ENCODE assay signal across 8 cellular contexts in the genomic region with DNA sequence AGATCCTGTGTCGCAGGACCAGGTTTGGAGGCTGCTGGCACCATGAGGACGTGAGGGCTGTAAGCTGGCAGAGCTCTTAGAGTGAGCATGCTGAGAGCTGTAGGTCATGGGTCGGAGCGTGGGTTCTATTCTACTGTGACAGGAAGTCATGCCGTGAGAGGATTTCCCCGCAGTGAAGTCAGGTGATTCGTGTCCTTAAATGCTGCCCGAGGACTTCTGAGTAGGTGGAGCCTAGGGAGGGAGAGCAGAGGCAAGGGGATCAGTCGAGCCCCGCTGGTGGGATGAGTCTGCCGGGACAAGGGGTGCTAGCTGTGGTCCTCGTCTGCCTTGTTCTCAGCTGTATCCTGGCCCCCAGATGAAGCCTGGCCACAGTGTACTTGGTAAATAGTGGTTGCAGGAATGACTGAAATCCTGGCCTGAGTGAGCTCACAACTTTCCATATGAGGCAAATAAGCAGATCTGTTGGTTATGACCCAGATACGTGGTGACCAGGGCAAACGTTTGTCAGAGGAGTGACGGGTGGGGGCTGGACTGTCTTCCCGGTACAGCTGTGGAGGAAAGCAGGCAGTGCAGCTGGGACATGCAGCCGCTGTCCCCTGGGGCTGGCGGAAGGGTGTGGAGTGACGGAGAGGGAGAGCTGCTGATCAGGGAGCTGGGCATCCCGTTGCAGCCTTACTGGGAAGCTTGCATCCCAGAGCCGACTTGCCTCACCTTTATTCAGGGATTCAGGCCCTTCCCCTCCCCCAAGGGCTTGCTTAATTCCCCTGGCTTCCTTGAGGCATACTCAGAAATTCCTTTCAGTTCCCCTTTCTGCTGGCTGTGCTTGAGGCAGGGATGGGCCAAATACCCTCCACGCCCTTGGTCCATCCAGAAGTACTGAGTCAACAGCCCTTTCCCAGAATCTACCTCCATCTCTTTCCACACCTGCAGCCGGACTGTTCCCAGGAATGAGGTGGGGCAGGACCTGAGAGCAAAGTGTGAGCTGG.
DNase-seq lines count a peak whose midpoint lies in the region; ATAC-seq and TF ChIP-seq lines count a peak whose summit lies in the region.

No MANE protein-coding gene starts in this region.

- H3K27me3 ChIP-seq in muscle layer of duodenum (ENCODE audit: low read depth, low read length) (no peaks in the 10 kb centered on the region), stomach (no peaks in the 10 kb centered on the region), dorsolateral prefrontal cortex (peaks cover 0 to 18% (median 0%) of the 10 kb centered on the region in 45 donors)

- WGBS in stomach, 5 donors = 9 to 16% (median 16%) methylated on average over 20 to 23 of the region's 23 CpGs

- peak; percentile 83 for ATAC-seq in GM19328 (IDR thresholded peaks at IDR 0.05; ENCODE audit: unreplicated experiment)
- peak; percentile 85 for ATAC-seq in HG03460 (IDR thresholded peaks at IDR 0.05; ENCODE audit: unreplicated experiment)

- H3K9me3 ChIP-seq in muscle layer of duodenum (ENCODE audit: control insufficient read depth in 1 of 2, low read length in 2 of 2) = no peaks in the 10 kb centered on the region
- no peaks in the 10 kb centered on the region for H3K9me3 ChIP-seq in stomach

- intact Hi-C loops in stomach (cut with DNase I; ENCODE audit: low total_unique reads) = no loop called here
- intact Hi-C loops in dorsolateral prefrontal cortex (cut with DNase I) = no loop called here

- H3K27ac ChIP-seq in muscle layer of duodenum (ENCODE audit: low read length) (peak overlapping the region; percentile 52), stomach (peak overlapping the region; percentile 67 to 81 (median 76)), dorsolateral prefrontal cortex (peak overlapping the region in 14 of 59 donors; percentile 2 to 43 (median 31))

- peaks cover 0 to 13% of the 10 kb centered on the region in 2 donors for H3K4me1 ChIP-seq in muscle layer of duodenum (ENCODE audit: control insufficient read depth in 1 of 2, insufficient read depth in 2 of 2, low read length in 2 of 2)
- peaks cover 14 to 21% (median 17%) of the 10 kb centered on the region in 4 donors for H3K4me1 ChIP-seq in stomach

- TF ChIP-seq POLR2A in stomach (IDR thresholded peaks at IDR 0.05) = no peak

- peak; percentile 60 for DNase-seq in Ammon's horn (ENCODE audit: low spot score)
- DNase-seq in activated CD4-positive, CD25-positive, alpha-beta regulatory T cell treated with anti-CD3 and anti-CD28 coated beads, Interleukin-2, amount 50 U/mL, for 72 hours = peak; percentile 47
- peak; percentile 18 to 73 for DNase-seq in dermis microvascular lymphatic vessel endothelial cell (ENCODE audit: low read depth in 2 of 2)
- DNase-seq in stomach = peak; percentile 67
- no peak for DNase-seq in dorsolateral prefrontal cortex

- H3K36me3 ChIP-seq in muscle layer of duodenum (ENCODE audit: control insufficient read depth in 1 of 2, insufficient read depth in 2 of 2, low read length in 2 of 2) = no peaks in the 10 kb centered on the region
- H3K36me3 ChIP-seq in stomach = no peaks in the 10 kb centered on the region

- H3K4me3 ChIP-seq in muscle layer of duodenum (ENCODE audit: low read depth in 1 of 2, low read length in 2 of 2) (peak overlapping the region in 1 of 2 donors; percentile 18), stomach (peak overlapping the region in 3 of 4 donors; percentile 12 to 29 (median 21)), dorsolateral prefrontal cortex (peak overlapping the region in 8 of 59 donors; percentile 2 to 29 (median 22))

- TF ChIP-seq CTCF in stomach (IDR thresholded peaks at IDR 0.05) (no peak), dorsolateral prefrontal cortex (IDR thresholded peaks at IDR 0.05 in 54 of 56, conservative IDR thresholded peaks at IDR 0.05 in 2 of 56; ENCODE audit: low read depth in 1 of 56, partially characterized antibody in 56 of 56) (no peak)

- no peak for TF ChIP-seq EP300 in stomach (IDR thresholded peaks at IDR 0.05)

Comparison
In these comparisons a context has a peak if more than half of its experiments do, and no peak if none do; other contexts are left out.
1. DNase-seq: peak in Ammon's horn (single experiment), activated CD4-positive, CD25-positive, alpha-beta regulatory T cell treated with anti-CD3 and anti-CD28 coated beads, Interleukin-2, amount 50 U/mL, for 72 hours (single experiment), dermis microvascular lymphatic vessel endothelial cell (2 of 2) and stomach (single experiment); none in dorsolateral prefrontal cortex (0 of 10).